8 cellular contexts compared by ENCODE assay signal in the genomic region with DNA sequence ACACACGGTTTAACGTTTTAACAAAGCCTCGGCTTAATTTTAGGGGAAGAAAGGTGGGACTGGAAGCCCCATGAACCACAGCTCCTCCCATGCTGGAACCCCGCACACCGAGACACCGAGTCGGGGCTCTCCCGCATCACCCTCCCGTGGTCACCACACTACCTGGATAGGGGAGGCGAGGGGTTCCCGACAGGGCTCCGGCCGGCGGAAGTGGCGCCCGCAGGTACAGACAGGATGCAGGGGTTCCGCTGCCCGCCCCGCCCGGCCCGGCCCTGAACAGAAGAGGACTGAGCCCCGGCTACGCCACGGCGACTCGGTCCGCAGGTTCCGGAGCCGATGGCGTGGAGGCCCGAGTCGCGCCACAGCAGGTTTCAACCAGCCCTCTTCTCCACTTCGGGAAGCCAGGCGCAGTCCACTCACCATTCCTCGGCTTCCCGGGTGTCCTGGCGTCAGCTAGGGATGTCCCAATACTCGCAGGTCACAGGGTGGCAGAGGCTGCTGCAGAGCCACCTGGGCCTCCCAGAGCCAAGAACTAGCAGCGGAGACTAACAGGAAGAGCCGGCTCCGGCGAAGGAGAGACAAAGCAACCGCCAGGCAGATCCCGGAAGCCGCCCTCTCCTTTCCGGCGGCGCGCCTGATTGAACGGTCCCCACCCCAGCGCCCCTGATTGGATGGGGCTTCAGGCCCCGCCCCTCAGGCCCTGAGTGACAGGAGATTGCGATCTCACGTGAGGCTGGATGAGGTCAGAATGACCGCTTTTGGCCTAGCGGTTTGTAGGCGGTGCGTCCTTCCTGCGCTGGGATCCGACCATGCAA. TPM values are rescaled to one million over a fixed set of nuclear protein-coding genes. Genes with fewer than 3 reads are reported as not detected.
DNase-seq lines count a peak whose midpoint lies in the region; ATAC-seq and TF ChIP-seq lines count a peak whose summit lies in the region.

A gene (minus strand): TSS at position 580 of the 815 bp plus-strand sequence. CDS start 157 bp downstream, at position 423.

- CTCF ChIA-PET in activated B cell treated with CpG ODN at 0.5 μM for 24 hours (lab: Charles Lee) = no interaction called here

- peak within 1 kb of the TSS; percentile 90 for H3K27ac Mint-ChIP-seq in activated B cell treated with CpG ODN at 0.5 μM for 24 hours

- peaks cover 26% of the 10 kb centered on the region for H3K9me3 Mint-ChIP-seq in activated B cell treated with CpG ODN at 0.5 μM for 24 hours

- intact Hi-C loops in activated B cell treated with CpG ODN at 0.5 μM for 24 hours (cut with micrococcal nuclease) = loop anchor here (1.0 to 10.0 kb wide), 5 partner anchors 26 to 539 kb away; a partner anchor contains a TSS

- H3K4me3 Mint-ChIP-seq in activated B cell treated with CpG ODN at 0.5 μM for 24 hours = peak within 1 kb of the TSS; percentile 96

- DNase-seq in AG09319 (ENCODE audit: extremely low read depth, low read depth) = peak; percentile 81
- peak; percentile 98 for DNase-seq in NCI-H345 (lab: John Stamatoyannopoulos, UW)
- peak; percentile 89 for DNase-seq in activated B cell treated with CpG ODN at 0.5 μM for 24 hours
- DNase-seq in central memory CD4-positive, alpha-beta T cell = peak; percentile 87
- peak; percentile 99 for DNase-seq in islet precursor cell
- DNase-seq in stimulated activated CD4-positive, alpha-beta T cell treated with anti-CD3 and anti-CD28 coated beads, Interleukin-12 subunit alpha, Interleukin-12 subunit beta, amount 100 ng/mL, for 4 hours = peak; percentile 90

- peaks cover 44% of the 10 kb centered on the region for H3K36me3 Mint-ChIP-seq in activated B cell treated with CpG ODN at 0.5 μM for 24 hours (ENCODE audit: low read depth)

- H3K4me1 Mint-ChIP-seq in activated B cell treated with CpG ODN at 0.5 μM for 24 hours = peaks cover 21% of the 10 kb centered on the region

- POLR2A ChIA-PET in activated B cell treated with CpG ODN at 0.5 μM for 24 hours (lab: Charles Lee) = interaction anchor here (0.6 to 1.4 kb wide), 4 partner anchors 26 to 606 kb away, joined by 3 to 9 read pairs (median 6); a partner anchor contains a TSS

- TF ChIP-seq CTCF in AG09319 (IDR thresholded peaks at IDR 0.05; ENCODE audit: low read depth, low read length) (no peak), activated B cell treated with CpG ODN at 0.5 μM for 24 hours (IDR thresholded peaks at IDR 0.05) (no peak)

- peak; percentile 99 for ATAC-seq in GM19025 (IDR thresholded peaks at IDR 0.05; ENCODE audit: low read depth, unreplicated experiment)
- ATAC-seq in HG03280 (IDR thresholded peaks at IDR 0.05; ENCODE audit: unreplicated experiment) = peak; percentile 100
- peak; percentile 98 for ATAC-seq in activated B cell treated with CpG ODN at 0.5 μM for 24 hours (ENCODE audit: low read depth)

- H3K27me3 Mint-ChIP-seq in activated B cell treated with CpG ODN at 0.5 μM for 24 hours = peaks cover 23% of the 10 kb centered on the region

RNA-seq across cellular contexts. Expression of the gene that starts here (rescaled TPM):
- 17.5 and 18.0 TPM in 2 replicates for total RNA-seq in activated B cell treated with CpG ODN at 0.5 μM for 24 hours

Comparison
In these comparisons a context has a peak if more than half of its experiments do, and no peak if none do; other contexts are left out.
1. Peak in every context shown above with its lines: DNase-seq and ATAC-seq.